In the genomic region with DNA sequence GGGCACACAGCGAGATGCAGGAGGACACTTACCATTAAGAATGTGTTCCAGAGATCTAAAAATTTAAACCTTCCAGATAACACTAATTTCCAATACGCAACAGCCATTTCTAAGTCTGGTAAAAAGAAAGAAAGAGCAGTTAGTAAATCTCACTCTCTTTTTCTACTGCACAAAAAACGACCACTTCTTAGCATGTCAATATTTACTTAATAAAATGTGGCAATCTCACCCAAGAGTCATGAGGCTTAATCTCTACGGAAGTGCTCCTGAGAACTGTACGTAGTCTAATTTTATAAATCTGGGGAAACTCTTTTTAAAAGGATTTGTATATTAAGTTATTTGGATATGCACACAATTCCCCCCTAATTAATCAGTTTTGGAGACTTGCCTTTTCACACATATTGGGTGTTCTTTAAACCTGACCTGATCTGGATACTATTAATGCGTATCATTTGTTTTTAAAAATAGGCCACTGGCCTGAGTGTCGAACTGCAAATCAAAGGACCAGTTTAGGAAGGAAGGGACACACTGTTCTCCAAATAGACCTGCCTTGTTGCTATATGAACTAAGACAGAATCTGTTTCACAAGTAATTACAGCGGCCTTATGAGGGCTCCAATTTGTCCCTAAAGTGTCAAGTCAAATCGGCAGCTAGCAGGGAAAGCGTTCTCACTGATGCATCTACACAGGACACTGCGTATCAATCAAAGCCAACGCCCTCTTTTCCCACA, we compare ENCODE assay signal across 28 cellular contexts. TPM values are rescaled to one million over a fixed set of nuclear protein-coding genes. Genes with fewer than 3 reads are reported as not detected.
A peak's percentile ranks its signal among the peaks of the same experiment; 100 is the strongest.
DNase-seq lines count a peak whose midpoint lies in the region; ATAC-seq, FAIRE-seq and TF ChIP-seq lines count a peak whose summit lies in the region.
"Had no signal": no experiment of that assay in that cellular context is flagged by ENCODE, and none has a peak within 500 bp of the region (broad histone marks: within the 10 kb centered on the region; RNA-seq: fewer than 3 reads in every experiment).

No MANE protein-coding gene starts in this region.

- no peak for DNase-seq in glutamatergic neuron
- DNase-seq in left ventricle myocardium superior, result no peak
- no peak for DNase-seq in HepG2 (ENCODE audit: low spot score)
- peak; percentile 36 for DNase-seq in osteocyte (ENCODE audit: extremely low spot score, unreplicated experiment)
- DNase-seq in SHP77 (lab: John Stamatoyannopoulos, UW), result no peak
- no peak for DNase-seq in neuronal stem cell (ENCODE audit: low spot score)
- DNase-seq in iPS-NIHi7 (ENCODE audit: extremely low spot score), result no peak
- DNase-seq: C1 segment of cervical spinal cord; CD4-positive, alpha-beta memory T cell; COR-L47; H9; HFFc6; IMR-90; NCI-H1048; NCI-H1417 treated with DMSO at 0.1 percent for 48 hours; NCI-H1694 treated with DMSO at 0.1 percent for 48 hours; NCI-H2081 treated with DMSO at 0.1 percent for 48 hours; NCI-H2171; NCI-H226; NCI-H510A; NCI-H69; RPMI8226; SIG-M5 had no signal

- WGBS in HepG2 (ENCODE audit: low lambda C conversion rate), result 78% methylated on average over 12 of the region's 12 CpGs
- WGBS in neuronal stem cell (ENCODE audit: extremely low coverage in 2 of 2, insufficient read length in 2 of 2, insufficient replicate concordance in 1 of 2), 2 donors, result no CpG with 5 or more reads among the region's 12 CpGs

- no peak overlapping the region for H2AFZ ChIP-seq in HepG2 (ENCODE audit: low read length)
- no peak overlapping the region for H2AFZ ChIP-seq in neuronal stem cell (ENCODE audit: low read length)
- H2AFZ ChIP-seq: GM23338 had no signal

- no peaks in the 10 kb centered on the region for H4K20me1 ChIP-seq in HepG2 (ENCODE audit: insufficient read depth, low read length)

- H3K4me2 ChIP-seq in HepG2 (ENCODE audit: low read depth, low read length), result no peak overlapping the region
- no peak overlapping the region for H3K4me2 ChIP-seq in neuronal stem cell (ENCODE audit: insufficient read depth, low read length, poor library complexity, severe bottlenecking)
- H3K4me2 ChIP-seq: GM23338, KMS-11 had no signal

- H3K79me1 ChIP-seq in neuronal stem cell (ENCODE audit: low read depth, low read length), result no peaks in the 10 kb centered on the region

- H3K27ac Mint-ChIP-seq in glutamatergic neuron (ENCODE audit: unreplicated experiment) (peak overlapping the region; percentile 39), osteocyte (ENCODE audit: unreplicated experiment) (no peak overlapping the region)
- H3K27ac Mint-ChIP-seq: CD4-positive, alpha-beta memory T cell; GM23338; HFFc6 had no signal

- H3K9ac ChIP-seq in HepG2 (ENCODE audit: insufficient read depth, low read depth, low read length) (no peak overlapping the region), neuronal stem cell (ENCODE audit: low read depth, low read length, poor library complexity) (no peak overlapping the region)
- H3K9ac ChIP-seq: KMS-11 had no signal

- H2BK120ac ChIP-seq in neuronal stem cell (ENCODE audit: low read depth, low read length), result no peak overlapping the region

- H3K14ac ChIP-seq in neuronal stem cell (ENCODE audit: low read length), result no peak overlapping the region

- TF ChIP-seq EP300 in HepG2 (IDR thresholded peaks at IDR 0.05; ENCODE audit: low read depth in 2 of 2, low read length in 2 of 2), result no peak
- TF ChIP-seq EP300 in HepG2 (CRISPR knock-in tag; IDR thresholded peaks at IDR 0.05; ENCODE audit: borderline replicate concordance), result no peak

- H3K18ac ChIP-seq in neuronal stem cell (ENCODE audit: low read length), result no peak overlapping the region

- H3K4ac ChIP-seq in neuronal stem cell (ENCODE audit: low read length), result no peak overlapping the region

- no peak overlapping the region for H2BK12ac ChIP-seq in neuronal stem cell (ENCODE audit: low read length)

- H2BK5ac ChIP-seq in neuronal stem cell (ENCODE audit: low read length), result no peak overlapping the region

- no peak for TF ChIP-seq CTCF in glutamatergic neuron (IDR thresholded peaks at IDR 0.05; ENCODE audit: partially characterized antibody, unreplicated experiment)
- TF ChIP-seq CTCF in HepG2 (CRISPR knock-in tag; IDR thresholded peaks at IDR 0.05), result no peak
- no peak for TF ChIP-seq CTCF in osteocyte (IDR thresholded peaks at IDR 0.05)

- H3K79me2 ChIP-seq in HepG2 (ENCODE audit: insufficient read depth, low read length), result no peaks in the 10 kb centered on the region

- H3K36me3 ChIP-seq in HepG2 (replicated peaks in 1 of 2; ENCODE audit: control insufficient read depth in 1 of 2, insufficient read depth in 2 of 2, low read length in 2 of 2) (peaks cover 14 to 46% of the 10 kb centered on the region in 2 experiments), neuronal stem cell (replicated peaks in 1 of 2; ENCODE audit: control insufficient read depth in 2 of 2, insufficient read depth in 2 of 2, low read length in 2 of 2) (peaks cover 32 to 90% of the 10 kb centered on the region in 2 donors)

- H3K27me3 Mint-ChIP-seq in glutamatergic neuron (ENCODE audit: unreplicated experiment) (no peaks in the 10 kb centered on the region), osteocyte (ENCODE audit: unreplicated experiment) (no peaks in the 10 kb centered on the region)
- H3K27me3 Mint-ChIP-seq: CD4-positive, alpha-beta memory T cell had no signal

- peak; percentile 59 for ATAC-seq in left ventricle myocardium superior
- ATAC-seq in HepG2, result peak; percentile 43; the same call in 1 of the 3 replicates
- ATAC-seq in GM21737 (IDR thresholded peaks at IDR 0.05; ENCODE audit: unreplicated experiment), result no peak
- ATAC-seq: GM23338 had no signal

- no peak for TF ChIP-seq POLR2A in HepG2 (IDR thresholded peaks at IDR 0.05; ENCODE audit: insufficient read depth in 1 of 2, low read depth in 2 of 2, low read length in 2 of 2)

- no peak for FAIRE-seq in HepG2 (lab: Jason Lieb, UNC)
- FAIRE-seq: G401.6, HTR-8/SVneo had no signal

- H3K9me3 ChIP-seq in HepG2 (ENCODE audit: low read length) (no peaks in the 10 kb centered on the region), neuronal stem cell (replicated peaks in 1 of 2; ENCODE audit: control insufficient read depth in 2 of 2, insufficient read depth in 1 of 2, low read depth in 1 of 2, low read length in 2 of 2) (peaks cover 0 to 2% of the 10 kb centered on the region in 2 donors)

- no peak overlapping the region for H3K4me3 ChIP-seq in HepG2 (replicated peaks in 1 of 3; ENCODE audit: insufficient read depth in 1 of 3, low read depth in 2 of 3, low read length in 3 of 3)
- no peak overlapping the region for H3K4me3 ChIP-seq in neuronal stem cell (ENCODE audit: low read length in 2 of 2)
- H3K4me3 ChIP-seq: GM23338 had no signal

- TF ChIP-seq RAD21 in HepG2 (CRISPR knock-in tag; IDR thresholded peaks at IDR 0.05), result no peak

- no peak overlapping the region for H4K8ac ChIP-seq in neuronal stem cell (ENCODE audit: low read depth, low read length)

- no peak overlapping the region for H2AK5ac ChIP-seq in neuronal stem cell (ENCODE audit: low read depth, low read length)

- H3K4me1 Mint-ChIP-seq in glutamatergic neuron (ENCODE audit: low read depth, unreplicated experiment), result peaks cover 9% of the 10 kb centered on the region
- H3K4me1 Mint-ChIP-seq in osteocyte (ENCODE audit: unreplicated experiment), result peaks cover 9% of the 10 kb centered on the region

- H4K91ac ChIP-seq in neuronal stem cell (ENCODE audit: low read depth, low read length, poor library complexity), result no peak overlapping the region

- BruUV-seq in HepG2 (replicated peaks; lab: Mats Ljungman, UMichigan), result no TSS peak

- H3K27ac ChIP-seq in HepG2 (ENCODE audit: extremely low read length, insufficient read depth, low read length) (no peak overlapping the region), neuronal stem cell (replicated peaks; ENCODE audit: low read length) (no peak overlapping the region)
- H3K27ac ChIP-seq: KMS-11 had no signal

- H3K23ac ChIP-seq in neuronal stem cell (ENCODE audit: low read depth, low read length, poor library complexity), result no peak overlapping the region

- CTCF ChIA-PET in HepG2 (lab: Yijun Ruan, JAX; ENCODE audit: low intra/inter-chr PET ratio, low total read pairs), result no interaction called here

- POLR2A ChIA-PET in HepG2 (lab: Yijun Ruan, JAX), result no interaction called here

- no peaks in the 10 kb centered on the region for H3K36me3 Mint-ChIP-seq in glutamatergic neuron (ENCODE audit: unreplicated experiment)
- H3K36me3 Mint-ChIP-seq in osteocyte (ENCODE audit: unreplicated experiment), result peaks cover 32% of the 10 kb centered on the region

- no peak overlapping the region for H2BK15ac ChIP-seq in neuronal stem cell (ENCODE audit: low read length)

- no peak overlapping the region for H3K4me3 Mint-ChIP-seq in glutamatergic neuron (ENCODE audit: unreplicated experiment)
- no peak overlapping the region for H3K4me3 Mint-ChIP-seq in osteocyte (ENCODE audit: unreplicated experiment)
- H3K4me3 Mint-ChIP-seq: CD4-positive, alpha-beta memory T cell; GM23338; H9; HFFc6 had no signal

- intact Hi-C loops in left ventricle myocardium superior (cut with micrococcal nuclease) (no loop called here), HepG2 (cut with micrococcal nuclease; ENCODE audit: unreplicated experiment) (no loop called here)

- no peaks in the 10 kb centered on the region for H3K27me3 ChIP-seq in HepG2 (ENCODE audit: control insufficient read depth in 1 of 2, insufficient read depth in 2 of 2, low read length in 2 of 2)
- no peaks in the 10 kb centered on the region for H3K27me3 ChIP-seq in neuronal stem cell (ENCODE audit: control insufficient read depth in 3 of 3, insufficient read depth in 3 of 3, low read depth in 1 of 3, low read length in 3 of 3)

- H3K4me1 ChIP-seq in HepG2 (ENCODE audit: insufficient read depth, low read length) (peaks cover 13% of the 10 kb centered on the region), neuronal stem cell (ENCODE audit: control insufficient read depth in 2 of 2, insufficient read depth in 1 of 2, low read depth in 1 of 2, low read length in 2 of 2) (no peaks in the 10 kb centered on the region)

- H3K9me3 Mint-ChIP-seq in glutamatergic neuron (ENCODE audit: unreplicated experiment) (no peaks in the 10 kb centered on the region), osteocyte (ENCODE audit: unreplicated experiment) (no peaks in the 10 kb centered on the region)
- H3K9me3 Mint-ChIP-seq: CD4-positive, alpha-beta memory T cell; GM23338; H9; HFFc6 had no signal

- in situ Hi-C loops in HepG2 (cut with HindIII; ENCODE audit: extremely low pct_ligation_motif_present, low pct_unique_long_range_greater_than_20kb), result no loop called here

RNA-seq across cellular contexts. Expression of a gene that starts 7.9 kb away (rescaled TPM):
- 20.7 TPM for total RNA-seq in glutamatergic neuron (ENCODE audit: unreplicated experiment)
- total RNA-seq in left ventricle myocardium superior, result 442 TPM
- total RNA-seq in HepG2 (2016; rRNA removed; fragmentation: Illumina TruSeq; extraction: Trizol), result 0.34 and 0.40 TPM in 2 replicates
- total RNA-seq in HepG2 (2016; cell fraction: cytosol; rRNA removed; fragmentation: Illumina TruSeq; extraction: Trizol; ENCODE audit: low read depth), result 0.18 and 0.30 TPM in 2 replicates
- total RNA-seq in HepG2 (2016; cell fraction: insoluble cytoplasmic fraction; rRNA removed; fragmentation: Illumina TruSeq; extraction: Trizol), result 0.37 and 0.50 TPM in 2 replicates
- total RNA-seq in HepG2 (2016; cell fraction: membrane; rRNA removed; fragmentation: Illumina TruSeq; extraction: Trizol), result 0.62 TPM in 2 replicates
- total RNA-seq in HepG2 (2016; cell fraction: nucleus; rRNA removed; fragmentation: Illumina TruSeq; extraction: Trizol), result 0.44 and 0.68 TPM in 2 replicates
- polyA plus RNA-seq in HepG2 (2011; rRNA removed), result 0.34 and 0.65 TPM in 2 replicates
- polyA plus RNA-seq in HepG2 (2011; cell fraction: cytosol; rRNA removed), result 0.48 and 0.72 TPM in 2 replicates
- 0.47 and 0.61 TPM in 2 replicates for polyA plus RNA-seq in HepG2 (2011; cell fraction: nucleus; rRNA removed)
- 0.56 and 0.63 TPM in 2 replicates for polyA plus RNA-seq in HepG2 (2012)
- polyA plus RNA-seq in HepG2 (2016; cell fraction: cytosol; fragmentation: Illumina TruSeq; extraction: Trizol; ENCODE audit: low read depth), result 0.46 and 0.52 TPM in 2 replicates
- 0.41 and 0.65 TPM in 2 replicates for polyA plus RNA-seq in HepG2 (2016; cell fraction: insoluble cytoplasmic fraction; fragmentation: Illumina TruSeq; extraction: Trizol; ENCODE audit: low read depth)
- 0.74 and 1.2 TPM in 2 replicates for polyA plus RNA-seq in HepG2 (2016; cell fraction: membrane; fragmentation: Illumina TruSeq; extraction: Trizol; ENCODE audit: low read depth)
- polyA plus RNA-seq in HepG2 (2016; cell fraction: nucleus; fragmentation: Illumina TruSeq; extraction: Trizol; ENCODE audit: insufficient read depth, low read depth), result 1.1 and 1.6 TPM in 2 replicates
- polyA minus RNA-seq in HepG2 (2011; rRNA and poly(A)+ RNA removed; ENCODE audit: low replicate concordance), result 0.66 and 3.3 TPM in 2 replicates
- 0.30 TPM in 1 of 2 replicates, not detected in the other for polyA minus RNA-seq in HepG2 (2011; cell fraction: cytosol; rRNA and poly(A)+ RNA removed)
- polyA minus RNA-seq in HepG2 (2011; cell fraction: nucleus; rRNA and poly(A)+ RNA removed), result 0.64 and 0.87 TPM in 2 replicates
- total RNA-seq in osteocyte, result 2.6 and 2.9 TPM in 2 replicates
- 0.47 TPM for polyA plus RNA-seq in neuronal stem cell (2013, experiment 1 of 2)
- 0.40 TPM for polyA plus RNA-seq in neuronal stem cell (2013, experiment 2 of 2)

RNA-seq across cellular contexts. Expression of a gene that starts 29.3 kb away (rescaled TPM):
- total RNA-seq in glutamatergic neuron (ENCODE audit: unreplicated experiment) (97.7 TPM), left ventricle myocardium superior (242 TPM), HepG2 (2016; rRNA removed; fragmentation: Illumina TruSeq; extraction: Trizol) (7.4 and 9.6 TPM in 2 replicates), osteocyte (27.5 and 29.0 TPM in 2 replicates)
- total RNA-seq in HepG2 (2016; cell fraction: cytosol; rRNA removed; fragmentation: Illumina TruSeq; extraction: Trizol; ENCODE audit: low read depth), result 12.3 and 13.3 TPM in 2 replicates
- total RNA-seq in HepG2 (2016; cell fraction: insoluble cytoplasmic fraction; rRNA removed; fragmentation: Illumina TruSeq; extraction: Trizol), result 6.4 and 10.2 TPM in 2 replicates
- 9.2 and 9.7 TPM in 2 replicates for total RNA-seq in HepG2 (2016; cell fraction: membrane; rRNA removed; fragmentation: Illumina TruSeq; extraction: Trizol)
- total RNA-seq in HepG2 (2016; cell fraction: nucleus; rRNA removed; fragmentation: Illumina TruSeq; extraction: Trizol), result 16.2 and 17.5 TPM in 2 replicates
- 9.1 and 11.9 TPM in 2 replicates for polyA plus RNA-seq in HepG2 (2011; rRNA removed)
- polyA plus RNA-seq in HepG2 (2011; cell fraction: cytosol; rRNA removed), result 7.6 and 8.0 TPM in 2 replicates
- polyA plus RNA-seq in HepG2 (2011; cell fraction: nucleus; rRNA removed), result 23.2 and 28.2 TPM in 2 replicates
- 11.5 and 12.0 TPM in 2 replicates for polyA plus RNA-seq in HepG2 (2012)
- polyA plus RNA-seq in HepG2 (2016; cell fraction: cytosol; fragmentation: Illumina TruSeq; extraction: Trizol; ENCODE audit: low read depth), result 2.5 and 2.6 TPM in 2 replicates
- 7.2 and 9.3 TPM in 2 replicates for polyA plus RNA-seq in HepG2 (2016; cell fraction: insoluble cytoplasmic fraction; fragmentation: Illumina TruSeq; extraction: Trizol; ENCODE audit: low read depth)
- polyA plus RNA-seq in HepG2 (2016; cell fraction: membrane; fragmentation: Illumina TruSeq; extraction: Trizol; ENCODE audit: low read depth), result 4.7 and 5.4 TPM in 2 replicates
- 56.9 and 58.1 TPM in 2 replicates for polyA plus RNA-seq in HepG2 (2016; cell fraction: nucleus; fragmentation: Illumina TruSeq; extraction: Trizol; ENCODE audit: insufficient read depth, low read depth)
- 6.2 and 8.7 TPM in 2 replicates for polyA minus RNA-seq in HepG2 (2011; rRNA and poly(A)+ RNA removed; ENCODE audit: low replicate concordance)
- polyA minus RNA-seq in HepG2 (2011; cell fraction: cytosol; rRNA and poly(A)+ RNA removed), result 2.3 and 2.4 TPM in 2 replicates
- 17.4 and 24.3 TPM in 2 replicates for polyA minus RNA-seq in HepG2 (2011; cell fraction: nucleus; rRNA and poly(A)+ RNA removed)
- polyA plus RNA-seq in neuronal stem cell (2013, experiment 1 of 2), result 21.3 TPM
- 22.2 TPM for polyA plus RNA-seq in neuronal stem cell (2013, experiment 2 of 2)

Comparison
In these comparisons a context has a peak if more than half of its experiments do, and no peak if none do; other contexts are left out.
1. RNA of a gene that starts 7.9 kb away (total RNA-seq): 442 TPM in left ventricle myocardium superior (single experiment); 20.7 TPM in glutamatergic neuron (single experiment), 2.6 to 2.9 TPM in osteocyte and 0.18 to 0.68 TPM in HepG2; every median in the first group is over 10 times any median in the second.